Comparison of ENCODE assay signal across 28 cellular contexts in genomic region chr3:175985781-175986180, GRCh38.
"Had no signal": no experiment of that assay in that cellular context is flagged by ENCODE, and none has a peak within 500 bp of the region (broad histone marks: within the 10 kb centered on the region; RNA-seq: fewer than 3 reads in every experiment).

No MANE protein-coding gene starts in this region.

- H3K36me3 Mint-ChIP-seq: neural progenitor cell; stimulated activated effector memory CD8-positive, alpha-beta T cell treated with anti-CD3 and anti-CD28 coated beads, Interleukin-12 subunit alpha, Interleukin-12 subunit beta, amount 100 ng/mL, for 72 hours; stimulated activated naive B cell treated with anti-CD40 and anti-IgM and Interleukin-4, amounts not matched to agents 10 μg/mL and 1 μg/mL and 100 μg/mL, for 72 hours; type B pancreatic cell had no signal

- H3K4me1 Mint-ChIP-seq: natural killer cell; neural progenitor cell; stimulated activated effector memory CD8-positive, alpha-beta T cell treated with anti-CD3 and anti-CD28 coated beads, Interleukin-12 subunit alpha, Interleukin-12 subunit beta, amount 100 ng/mL, for 72 hours; stimulated activated naive B cell treated with anti-CD40 and anti-IgM and Interleukin-4, amounts not matched to agents 10 μg/mL and 1 μg/mL and 100 μg/mL, for 72 hours had no signal

- H3K9ac ChIP-seq: neural progenitor cell, parathyroid adenoma had no signal

- H3K27ac Mint-ChIP-seq: natural killer cell; nephron; neural progenitor cell; progenitor cell of endocrine pancreas; stimulated activated effector memory CD8-positive, alpha-beta T cell treated with anti-CD3 and anti-CD28 coated beads, Interleukin-12 subunit alpha, Interleukin-12 subunit beta, amount 100 ng/mL, for 72 hours; stimulated activated naive B cell treated with anti-CD40 and anti-IgM and Interleukin-4, amounts not matched to agents 10 μg/mL and 1 μg/mL and 100 μg/mL, for 72 hours; stimulated activated naive CD8-positive, alpha-beta T cell treated with anti-CD3 and anti-CD28 coated beads, Interleukin-15, Interleukin-2, amounts not matched to agents 100 ng/mL and 50 ng/mL, for 24 hours; type B pancreatic cell had no signal

- H3K36me3 ChIP-seq: neural progenitor cell, ovary, right lobe of liver, sigmoid colon, stomach, thoracic aorta, thyroid gland, tibial nerve, upper lobe of right lung, uterus had no signal

- H3K4me2 ChIP-seq: neural progenitor cell had no signal

- H3K27ac ChIP-seq: neural progenitor cell, ovary, parathyroid adenoma, psoas muscle, right lobe of liver, sigmoid colon, stomach, thoracic aorta, thyroid gland, tibial nerve, upper lobe of right lung, uterus had no signal

- H3K27me3 ChIP-seq: neural progenitor cell, ovary, right lobe of liver, sigmoid colon, stomach, thyroid gland, tibial nerve, upper lobe of right lung, uterus had no signal

- H3K9me3 ChIP-seq: ovary, psoas muscle, right lobe of liver, sigmoid colon, thoracic aorta, thyroid gland, upper lobe of right lung had no signal

- H3K4me3 ChIP-seq: neural progenitor cell, ovary, psoas muscle, right lobe of liver, sigmoid colon, stomach, thoracic aorta, thyroid gland, tibial nerve, upper lobe of right lung, uterus had no signal

- H3K4me1 ChIP-seq: neural progenitor cell, parathyroid adenoma, psoas muscle, right lobe of liver, sigmoid colon, stomach, thyroid gland, tibial nerve, upper lobe of right lung, uterus had no signal

- H3K27me3 Mint-ChIP-seq: progenitor cell of endocrine pancreas; stimulated activated naive B cell treated with anti-CD40 and anti-IgM and Interleukin-4, amounts not matched to agents 10 μg/mL and 1 μg/mL and 100 μg/mL, for 72 hours; stimulated activated naive CD8-positive, alpha-beta T cell treated with anti-CD3 and anti-CD28 coated beads, Interleukin-15, Interleukin-2, amounts not matched to agents 100 ng/mL and 50 ng/mL, for 24 hours; type B pancreatic cell had no signal

- ATAC-seq: natural killer cell; psoas muscle; right cardiac atrium; right lobe of liver; stimulated activated effector memory CD8-positive, alpha-beta T cell treated with anti-CD3 and anti-CD28 coated beads, Interleukin-12 subunit alpha, Interleukin-12 subunit beta, amount 100 ng/mL, for 72 hours; stimulated activated naive B cell treated with anti-CD40 and anti-IgM and Interleukin-4, amounts not matched to agents 10 μg/mL and 1 μg/mL and 100 μg/mL, for 72 hours; upper lobe of right lung had no signal

- DNase-seq: natural killer cell; occipital lobe; ovary; posterior cingulate gyrus; psoas muscle; right cardiac atrium; right lobe of liver; sigmoid colon; small intestine; stimulated activated CD4-positive, alpha-beta T cell treated with anti-CD3 and anti-CD28 coated beads, Interleukin-15, amount 100 ng/mL, for 24 hours; stimulated activated CD4-positive, alpha-beta T cell treated with anti-CD3 and anti-CD28 coated beads, Interleukin-2, amount 100 ng/mL, for 24 hours; stimulated activated CD4-positive, alpha-beta T cell treated with anti-CD3 and anti-CD28 coated beads, Interleukin-2, amount 100 ng/mL, for 48 hours; stimulated activated CD4-positive, alpha-beta T cell treated with anti-CD3 and anti-CD28 coated beads, Interleukin-4, amount 100 ng/mL, for 24 hours; stimulated activated naive B cell treated with anti-CD40 and anti-IgM and Interleukin-4, amounts not matched to agents 10 μg/mL and 1 μg/mL and 100 μg/mL, for 72 hours; stimulated activated naive CD4-positive, alpha-beta T cell treated with Interleukin-2 at 50 U/mL for 16 hours; stomach; thyroid gland; upper lobe of right lung; uterus had no signal

- H3K4me3 Mint-ChIP-seq: natural killer cell; nephron; neural progenitor cell; stimulated activated effector memory CD8-positive, alpha-beta T cell treated with anti-CD3 and anti-CD28 coated beads, Interleukin-12 subunit alpha, Interleukin-12 subunit beta, amount 100 ng/mL, for 72 hours; stimulated activated naive B cell treated with anti-CD40 and anti-IgM and Interleukin-4, amounts not matched to agents 10 μg/mL and 1 μg/mL and 100 μg/mL, for 72 hours; stimulated activated naive CD8-positive, alpha-beta T cell treated with anti-CD3 and anti-CD28 coated beads, Interleukin-15, Interleukin-2, amounts not matched to agents 100 ng/mL and 50 ng/mL, for 24 hours; type B pancreatic cell had no signal

- H2AFZ ChIP-seq: neural progenitor cell, parathyroid adenoma had no signal

- H3K79me2 ChIP-seq: parathyroid adenoma had no signal
